Comparison of ENCODE assay signal across 8 cellular contexts in the genomic region with DNA sequence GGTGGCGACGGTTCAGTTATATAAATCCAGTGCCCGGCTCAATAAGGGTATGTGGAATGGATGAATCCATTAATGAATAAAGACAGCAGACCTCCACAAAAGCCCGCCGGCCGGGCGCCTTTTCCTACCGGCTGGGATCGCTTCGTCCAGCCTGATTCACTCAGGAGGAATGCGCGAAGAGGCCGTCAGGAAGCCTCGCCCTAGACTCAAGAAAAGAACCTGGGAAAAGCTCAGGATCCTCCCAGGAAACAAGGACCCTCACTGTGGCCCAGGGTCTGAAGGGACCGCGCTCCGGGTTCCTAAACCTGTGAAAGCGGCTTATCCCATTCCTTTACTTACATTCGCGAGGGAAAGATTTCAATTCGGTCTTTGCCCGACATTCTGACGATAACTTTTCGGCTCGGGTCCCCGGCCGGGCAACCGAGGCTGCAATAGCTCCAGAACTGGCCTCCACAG. TPM values are rescaled to one million over a fixed set of nuclear protein-coding genes. Genes with fewer than 3 reads are reported as not detected.
DNase-seq lines count a peak whose midpoint lies in the region; ATAC-seq lines count a peak whose summit lies in the region.

No MANE protein-coding gene starts in this region.

- H3K27ac Mint-ChIP-seq in activated naive CD8-positive, alpha-beta T cell treated with anti-CD3 and anti-CD28 coated beads, Interleukin-2, amount 50 U/mL, for 24 hours, result peak overlapping the region; percentile 98
- H3K27ac Mint-ChIP-seq in stimulated activated effector memory CD8-positive, alpha-beta T cell treated with anti-CD3 and anti-CD28 coated beads, Interleukin-12 subunit alpha, Interleukin-12 subunit beta, amount 100 ng/mL, for 72 hours, result peak overlapping the region; percentile 99

- ATAC-seq in HG03457 (IDR thresholded peaks at IDR 0.05; ENCODE audit: unreplicated experiment), result peak; percentile 1
- ATAC-seq in activated naive CD8-positive, alpha-beta T cell treated with anti-CD3 and anti-CD28 coated beads, Interleukin-2, amount 50 U/mL, for 24 hours, result no peak
- no peak for ATAC-seq in stimulated activated effector memory CD8-positive, alpha-beta T cell treated with anti-CD3 and anti-CD28 coated beads, Interleukin-12 subunit alpha, Interleukin-12 subunit beta, amount 100 ng/mL, for 72 hours

- DNase-seq in GM03348 (ENCODE audit: low spot score) (peak; percentile 66), iPS DF 6.9 (ENCODE audit: low read depth, low spot score) (no peak), NAMALWA (ENCODE audit: low spot score) (no peak), H4 (ENCODE audit: low spot score) (no peak)
- DNase-seq in activated naive CD8-positive, alpha-beta T cell treated with anti-CD3 and anti-CD28 coated beads, Interleukin-2, amount 50 U/mL, for 24 hours, result no peak
- no peak for DNase-seq in stimulated activated effector memory CD8-positive, alpha-beta T cell treated with anti-CD3 and anti-CD28 coated beads, Interleukin-12 subunit alpha, Interleukin-12 subunit beta, amount 100 ng/mL, for 72 hours (ENCODE audit: low spot score in 2 of 2)
- no peak for DNase-seq in effector CD8-positive, alpha-beta T cell (lab: John Stamatoyannopoulos, UW)

- H3K36me3 Mint-ChIP-seq in activated naive CD8-positive, alpha-beta T cell treated with anti-CD3 and anti-CD28 coated beads, Interleukin-2, amount 50 U/mL, for 24 hours (ENCODE audit: low read depth), result peaks cover 33% of the 10 kb centered on the region
- peaks cover 52% of the 10 kb centered on the region for H3K36me3 Mint-ChIP-seq in stimulated activated effector memory CD8-positive, alpha-beta T cell treated with anti-CD3 and anti-CD28 coated beads, Interleukin-12 subunit alpha, Interleukin-12 subunit beta, amount 100 ng/mL, for 72 hours

- no peaks in the 10 kb centered on the region for H3K4me1 ChIP-seq in iPS DF 6.9 (ENCODE audit: control insufficient read depth, insufficient read depth, low read length)

- no CpG with 5 or more reads among the region's 28 CpGs for WGBS in iPS DF 6.9 (ENCODE audit: insufficient coverage, insufficient read length)

- H3K27me3 ChIP-seq in iPS DF 6.9 (ENCODE audit: control insufficient read depth, insufficient read depth, low read length), result no peaks in the 10 kb centered on the region

- no peaks in the 10 kb centered on the region for H3K9me3 Mint-ChIP-seq in activated naive CD8-positive, alpha-beta T cell treated with anti-CD3 and anti-CD28 coated beads, Interleukin-2, amount 50 U/mL, for 24 hours
- H3K9me3 Mint-ChIP-seq in stimulated activated effector memory CD8-positive, alpha-beta T cell treated with anti-CD3 and anti-CD28 coated beads, Interleukin-12 subunit alpha, Interleukin-12 subunit beta, amount 100 ng/mL, for 72 hours, result no peaks in the 10 kb centered on the region

- no peak overlapping the region for H3K27ac ChIP-seq in iPS DF 6.9 (ENCODE audit: low read length)

- H3K4me3 ChIP-seq in iPS DF 6.9 (ENCODE audit: low read length), result peak overlapping the region; percentile 92

- H3K4me1 Mint-ChIP-seq in activated naive CD8-positive, alpha-beta T cell treated with anti-CD3 and anti-CD28 coated beads, Interleukin-2, amount 50 U/mL, for 24 hours, result peaks cover 63% of the 10 kb centered on the region
- peaks cover 63% of the 10 kb centered on the region for H3K4me1 Mint-ChIP-seq in stimulated activated effector memory CD8-positive, alpha-beta T cell treated with anti-CD3 and anti-CD28 coated beads, Interleukin-12 subunit alpha, Interleukin-12 subunit beta, amount 100 ng/mL, for 72 hours

- H3K36me3 ChIP-seq in iPS DF 6.9 (ENCODE audit: control insufficient read depth, insufficient read depth, low read length), result no peaks in the 10 kb centered on the region

- H3K9me3 ChIP-seq in iPS DF 6.9 (ENCODE audit: control insufficient read depth, insufficient read depth, low read length), result no peaks in the 10 kb centered on the region

- peaks cover 2% of the 10 kb centered on the region for H3K27me3 Mint-ChIP-seq in activated naive CD8-positive, alpha-beta T cell treated with anti-CD3 and anti-CD28 coated beads, Interleukin-2, amount 50 U/mL, for 24 hours

- H3K4me3 Mint-ChIP-seq in activated naive CD8-positive, alpha-beta T cell treated with anti-CD3 and anti-CD28 coated beads, Interleukin-2, amount 50 U/mL, for 24 hours, result peak overlapping the region; percentile 96
- H3K4me3 Mint-ChIP-seq in stimulated activated effector memory CD8-positive, alpha-beta T cell treated with anti-CD3 and anti-CD28 coated beads, Interleukin-12 subunit alpha, Interleukin-12 subunit beta, amount 100 ng/mL, for 72 hours, result peak overlapping the region; percentile 97

RNA-seq across cellular contexts. Expression of a gene that starts 0.3 kb away (rescaled TPM):
- total RNA-seq in H4 (2014; rRNA removed; shearing (Covaris generic)), result 92.3 and 130 TPM in 2 replicates

RNA-seq across cellular contexts. Expression of a gene that starts 0.8 kb away (rescaled TPM):
- total RNA-seq in H4 (2014; rRNA removed; shearing (Covaris generic)), result 241 and 295 TPM in 2 replicates

RNA-seq across cellular contexts. Expression of a gene that starts 52.6 kb away (rescaled TPM):
- not detected in 2 replicates for total RNA-seq in H4 (2014; rRNA removed; shearing (Covaris generic))
